Comparison of ENCODE assay signal across 1 cellular context in genomic region chr5:176542596-176543427, GRCh38.
TF ChIP-seq lines count a peak whose summit lies in the region.

No MANE protein-coding gene starts in this region.

TF ChIP-seq in K562, 482 proteins besides CTCF, POLR2A, EP300 and RAD21 (continued from another document and continues in another):
- TF ChIP-seq, protein P1, sequence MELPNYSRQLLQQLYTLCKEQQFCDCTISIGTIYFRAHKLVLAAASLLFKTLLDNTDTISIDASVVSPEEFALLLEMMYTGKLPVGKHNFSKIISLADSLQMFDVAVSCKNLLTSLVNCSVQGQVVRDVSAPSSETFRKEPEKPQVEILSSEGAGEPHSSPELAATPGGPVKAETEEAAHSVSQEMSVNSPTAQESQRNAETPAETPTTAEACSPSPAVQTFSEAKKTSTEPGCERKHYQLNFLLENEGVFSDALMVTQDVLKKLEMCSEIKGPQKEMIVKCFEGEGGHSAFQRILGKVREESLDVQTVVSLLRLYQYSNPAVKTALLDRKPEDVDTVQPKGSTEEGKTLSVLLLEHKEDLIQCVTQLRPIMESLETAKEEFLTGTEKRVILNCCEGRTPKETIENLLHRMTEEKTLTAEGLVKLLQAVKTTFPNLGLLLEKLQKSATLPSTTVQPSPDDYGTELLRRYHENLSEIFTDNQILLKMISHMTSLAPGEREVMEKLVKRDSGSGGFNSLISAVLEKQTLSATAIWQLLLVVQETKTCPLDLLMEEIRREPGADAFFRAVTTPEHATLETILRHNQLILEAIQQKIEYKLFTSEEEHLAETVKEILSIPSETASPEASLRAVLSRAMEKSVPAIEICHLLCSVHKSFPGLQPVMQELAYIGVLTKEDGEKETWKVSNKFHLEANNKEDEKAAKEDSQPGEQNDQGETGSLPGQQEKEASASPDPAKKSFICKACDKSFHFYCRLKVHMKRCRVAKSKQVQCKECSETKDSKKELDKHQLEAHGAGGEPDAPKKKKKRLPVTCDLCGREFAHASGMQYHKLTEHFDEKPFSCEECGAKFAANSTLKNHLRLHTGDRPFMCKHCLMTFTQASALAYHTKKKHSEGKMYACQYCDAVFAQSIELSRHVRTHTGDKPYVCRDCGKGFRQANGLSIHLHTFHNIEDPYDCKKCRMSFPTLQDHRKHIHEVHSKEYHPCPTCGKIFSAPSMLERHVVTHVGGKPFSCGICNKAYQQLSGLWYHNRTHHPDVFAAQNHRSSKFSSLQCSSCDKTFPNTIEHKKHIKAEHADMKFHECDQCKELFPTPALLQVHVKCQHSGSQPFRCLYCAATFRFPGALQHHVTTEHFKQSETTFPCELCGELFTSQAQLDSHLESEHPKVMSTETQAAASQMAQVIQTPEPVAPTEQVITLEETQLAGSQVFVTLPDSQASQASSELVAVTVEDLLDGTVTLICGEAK (IDR thresholded peaks at IDR 0.05), result 0 out of 2 replicates have a peak, but pooled peaks have one; percentile 52
- TF ChIP-seq, protein P1 (CRISPR knock-in tag; IDR thresholded peaks at IDR 0.05), result no peak
- peak in 1 of 2 experiments; percentile 35; a peak in 2 of 4 replicates for TF ChIP-seq MNT (conservative IDR thresholded peaks at IDR 0.05)
- TF ChIP-seq HMGN3 (IDR thresholded peaks at IDR 0.05; ENCODE audit: borderline replicate concordance, extremely low read depth, insufficient read length, low read depth, low read length), result peak; percentile 62
- 0 out of 2 replicates have a peak, but pooled peaks have one; percentile 53 for TF ChIP-seq NKRF (IDR thresholded peaks at IDR 0.05; ENCODE audit: borderline replicate concordance)
- TF ChIP-seq HLTF (IDR thresholded peaks at IDR 0.05), result no peak
- TF ChIP-seq ZBTB1 (CRISPR knock-in tag; IDR thresholded peaks at IDR 0.05; ENCODE audit: borderline replicate concordance, low read depth), result no peak
- TF ChIP-seq NONO (IDR thresholded peaks at IDR 0.05; ENCODE audit: low read depth in 2 of 2, low read length in 1 of 2), result peak in 1 of 2 experiments; percentile 95; a peak in 3 of 4 replicates
- TF ChIP-seq DIDO1 (tag; IDR thresholded peaks at IDR 0.05; ENCODE audit: low read depth), result no peak
- TF ChIP-seq ATF6 (CRISPR knock-in tag; IDR thresholded peaks at IDR 0.05), result no peak
- TF ChIP-seq FOXK2 (conservative IDR thresholded peaks at IDR 0.05 in 1 of 2, IDR thresholded peaks at IDR 0.05 in 1 of 2; ENCODE audit: low read depth in 2 of 2), result no peak
- peak; percentile 84 to 97 for TF ChIP-seq E2F6 (IDR thresholded peaks at IDR 0.05; ENCODE audit: borderline replicate concordance in 1 of 2, extremely low read depth in 1 of 2, insufficient read depth in 1 of 2, insufficient read length in 1 of 2, low read depth in 1 of 2, low read length in 1 of 2, poor library complexity in 1 of 2, severe bottlenecking in 1 of 2)
- TF ChIP-seq ZNF639 (CRISPR knock-in tag; conservative IDR thresholded peaks at IDR 0.05 in 1 of 2, IDR thresholded peaks at IDR 0.05 in 1 of 2), result peak in 1 of 2 experiments; percentile 58; a peak in 2 of 4 replicates
- TF ChIP-seq, protein P2, sequence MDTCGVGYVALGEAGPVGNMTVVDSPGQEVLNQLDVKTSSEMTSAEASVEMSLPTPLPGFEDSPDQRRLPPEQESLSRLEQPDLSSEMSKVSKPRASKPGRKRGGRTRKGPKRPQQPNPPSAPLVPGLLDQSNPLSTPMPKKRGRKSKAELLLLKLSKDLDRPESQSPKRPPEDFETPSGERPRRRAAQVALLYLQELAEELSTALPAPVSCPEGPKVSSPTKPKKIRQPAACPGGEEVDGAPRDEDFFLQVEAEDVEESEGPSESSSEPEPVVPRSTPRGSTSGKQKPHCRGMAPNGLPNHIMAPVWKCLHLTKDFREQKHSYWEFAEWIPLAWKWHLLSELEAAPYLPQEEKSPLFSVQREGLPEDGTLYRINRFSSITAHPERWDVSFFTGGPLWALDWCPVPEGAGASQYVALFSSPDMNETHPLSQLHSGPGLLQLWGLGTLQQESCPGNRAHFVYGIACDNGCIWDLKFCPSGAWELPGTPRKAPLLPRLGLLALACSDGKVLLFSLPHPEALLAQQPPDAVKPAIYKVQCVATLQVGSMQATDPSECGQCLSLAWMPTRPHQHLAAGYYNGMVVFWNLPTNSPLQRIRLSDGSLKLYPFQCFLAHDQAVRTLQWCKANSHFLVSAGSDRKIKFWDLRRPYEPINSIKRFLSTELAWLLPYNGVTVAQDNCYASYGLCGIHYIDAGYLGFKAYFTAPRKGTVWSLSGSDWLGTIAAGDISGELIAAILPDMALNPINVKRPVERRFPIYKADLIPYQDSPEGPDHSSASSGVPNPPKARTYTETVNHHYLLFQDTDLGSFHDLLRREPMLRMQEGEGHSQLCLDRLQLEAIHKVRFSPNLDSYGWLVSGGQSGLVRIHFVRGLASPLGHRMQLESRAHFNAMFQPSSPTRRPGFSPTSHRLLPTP (IDR thresholded peaks at IDR 0.05; ENCODE audit: borderline replicate concordance, extremely low read depth, insufficient read length), result no peak
- TF ChIP-seq ZNF263 (CRISPR knock-in tag; IDR thresholded peaks at IDR 0.05; ENCODE audit: borderline replicate concordance), result no peak
- TF ChIP-seq SETDB1 (IDR thresholded peaks at IDR 0.05; ENCODE audit: low read length), result no peak
- TF ChIP-seq CEBPB (tag; IDR thresholded peaks at IDR 0.05), result no peak
- TF ChIP-seq, protein P3, sequence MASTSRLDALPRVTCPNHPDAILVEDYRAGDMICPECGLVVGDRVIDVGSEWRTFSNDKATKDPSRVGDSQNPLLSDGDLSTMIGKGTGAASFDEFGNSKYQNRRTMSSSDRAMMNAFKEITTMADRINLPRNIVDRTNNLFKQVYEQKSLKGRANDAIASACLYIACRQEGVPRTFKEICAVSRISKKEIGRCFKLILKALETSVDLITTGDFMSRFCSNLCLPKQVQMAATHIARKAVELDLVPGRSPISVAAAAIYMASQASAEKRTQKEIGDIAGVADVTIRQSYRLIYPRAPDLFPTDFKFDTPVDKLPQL (IDR thresholded peaks at IDR 0.05; ENCODE audit: extremely low read depth, insufficient read length), result no peak
- TF ChIP-seq FIP1L1 (IDR thresholded peaks at IDR 0.05; ENCODE audit: low read depth, low read length, poor library complexity, severe bottlenecking), result peak; percentile 33
- TF ChIP-seq SMARCE1 (IDR thresholded peaks at IDR 0.05), result no peak
- TF ChIP-seq FOXJ2 (tag; IDR thresholded peaks at IDR 0.05), result no peak
- TF ChIP-seq EZH2 (IDR thresholded peaks at IDR 0.05; ENCODE audit: borderline replicate concordance, low read depth, low read length), result no peak
- TF ChIP-seq ARID3A (IDR thresholded peaks at IDR 0.05; ENCODE audit: borderline replicate concordance, low read depth, low read length), result no peak
- no peak for TF ChIP-seq RBM25 (IDR thresholded peaks at IDR 0.05; ENCODE audit: low read depth, low read length, severe bottlenecking)
